Comparison of ENCODE assay signal across 10 cellular contexts in genomic region chr6:52566853-52567279, GRCh38. TPM values are rescaled to one million over a fixed set of nuclear protein-coding genes. Genes with fewer than 3 reads are reported as not detected.
DNase-seq lines count a peak whose midpoint lies in the region; ATAC-seq, FAIRE-seq and TF ChIP-seq lines count a peak whose summit lies in the region.
"Had no signal": no experiment of that assay in that cellular context is flagged by ENCODE, and none has a peak within 500 bp of the region (broad histone marks: within the 10 kb centered on the region; RNA-seq: fewer than 3 reads in every experiment).

No MANE protein-coding gene starts in this region.

- in situ Hi-C loops in gastrocnemius medialis (cut with MboI; ENCODE audit: low sequenced_read_pairs in 4 of 4), result no loop called here

- peak overlapping the region; percentile 46 to 64 (median 48) for H3K27ac ChIP-seq in gastrocnemius medialis

- H3K4me3 ChIP-seq in fibroblast of villous mesenchyme (ENCODE audit: low read depth, low read length) (no peak overlapping the region), gastrocnemius medialis (no peak overlapping the region)

- intact Hi-C loops in gastrocnemius medialis (cut with DNase I; ENCODE audit: low total_unique reads), result loop anchor here (2.0 kb wide), 1 partner anchor 44 kb away; no protein-coding TSS in a partner anchor

- TF ChIP-seq CTCF in fibroblast of villous mesenchyme (IDR thresholded peaks at IDR 0.05; ENCODE audit: insufficient read depth, low read depth, low read length) (no peak), gastrocnemius medialis (IDR thresholded peaks at IDR 0.05 in 4 of 5, conservative IDR thresholded peaks at IDR 0.05 in 1 of 5) (no peak)

- DNase-seq in GM12892 (ENCODE audit: insufficient read length) (no peak), T1000 (lab: John Stamatoyannopoulos, UW) (peak; percentile 69), fibroblast of villous mesenchyme (ENCODE audit: low read depth) (peak; percentile 97), gastrocnemius medialis (peak; percentile 23 to 66), Kasumi-1 (lab: John Stamatoyannopoulos, UW) (no peak), NCI-H748 (lab: John Stamatoyannopoulos, UW; ENCODE audit: unreplicated experiment) (no peak)
- DNase-seq: effector CD4-positive, alpha-beta T cell; SHP77 had no signal

- FAIRE-seq in GM12892 (lab: Jason Lieb, UNC), result peak; percentile 63

- no peaks in the 10 kb centered on the region for H3K36me3 ChIP-seq in gastrocnemius medialis

- TF ChIP-seq POLR2A in GM12892 (IDR thresholded peaks at IDR 0.05; ENCODE audit: low read depth, low read length) (no peak), gastrocnemius medialis (IDR thresholded peaks at IDR 0.05) (no peak)

- H3K27me3 ChIP-seq in gastrocnemius medialis, result no peaks in the 10 kb centered on the region

- ATAC-seq in gastrocnemius medialis (peak; percentile 69 to 85), HG02571 (IDR thresholded peaks at IDR 0.05; ENCODE audit: unreplicated experiment) (no peak), HG02981 (IDR thresholded peaks at IDR 0.05; ENCODE audit: unreplicated experiment) (no peak)

- H3K4me1 ChIP-seq in gastrocnemius medialis, result peaks cover 34 to 41% of the 10 kb centered on the region in 2 donors

- H3K9me3 ChIP-seq in gastrocnemius medialis, result no peaks in the 10 kb centered on the region

RNA-seq across cellular contexts. Expression of gene TRAM2, which starts 10.0 kb away (rescaled TPM):
- polyA plus RNA-seq in GM12892 (2012; ENCODE audit: missing spikeins), result 5.6 TPM
- total RNA-seq in fibroblast of villous mesenchyme (159 and 196 TPM in 2 replicates), gastrocnemius medialis (1 to 10 TPM; 2.4 to 4.5 (median 3.6) TPM)

Comparison
In these comparisons a context has a peak if more than half of its experiments do, and no peak if none do; other contexts are left out.
1. DNase-seq: peak in T1000 (single experiment), fibroblast of villous mesenchyme (single experiment) and gastrocnemius medialis (2 of 2); none in GM12892 (single experiment), Kasumi-1 (0 of 2) and NCI-H748 (single experiment).
2. ATAC-seq: peak in gastrocnemius medialis (2 of 2); none in HG02571 (single experiment) and HG02981 (single experiment).
3. RNA of gene TRAM2, which starts 10.0 kb away (total RNA-seq): 159 to 196 TPM in fibroblast of villous mesenchyme; 2.4 to 4.5 TPM in gastrocnemius medialis; every median in the first group is over 10 times any median in the second.